In genomic region chr17:75832164-75832651, GRCh38 we compare ENCODE assay signal across 9 cellular contexts. TPM values are rescaled to one million over a fixed set of nuclear protein-coding genes. Genes with fewer than 3 reads are reported as not detected.
A peak's percentile ranks its signal among the peaks of the same experiment; 100 is the strongest.
DNase-seq lines count a peak whose midpoint lies in the region; ATAC-seq and TF ChIP-seq lines count a peak whose summit lies in the region.
"Had no signal": no experiment of that assay in that cellular context is flagged by ENCODE, and none has a peak within 500 bp of the region (broad histone marks: within the 10 kb centered on the region; RNA-seq: fewer than 3 reads in every experiment).

No MANE protein-coding gene starts in this region.

- peak overlapping the region; percentile 67 for H3K4me3 Mint-ChIP-seq in activated CD4-positive, alpha-beta memory T cell treated with anti-CD3 and anti-CD28 coated beads, Interleukin-2, amount 10 ng/mL, durations not matched to agents 7 days and 5 days

- no peaks in the 10 kb centered on the region for H3K27me3 Mint-ChIP-seq in activated CD4-positive, alpha-beta memory T cell treated with anti-CD3 and anti-CD28 coated beads, Interleukin-2, amount 10 ng/mL, durations not matched to agents 7 days and 5 days

- H3K27ac Mint-ChIP-seq in activated CD4-positive, alpha-beta memory T cell treated with anti-CD3 and anti-CD28 coated beads, Interleukin-2, amount 10 ng/mL, durations not matched to agents 7 days and 5 days = peak overlapping the region; percentile 94

- H3K4me3 ChIP-seq in fibroblast of pulmonary artery (replicated peaks; ENCODE audit: low read depth, low read length) (no peak overlapping the region), skin epidermis (no peak overlapping the region)
- H3K4me3 ChIP-seq: lung had no signal

- ATAC-seq in HG02623 (IDR thresholded peaks at IDR 0.05; ENCODE audit: unreplicated experiment) (no peak), GM18505 (IDR thresholded peaks at IDR 0.05; ENCODE audit: unreplicated experiment) (no peak), GM18861 (IDR thresholded peaks at IDR 0.05; ENCODE audit: unreplicated experiment) (no peak)

- H3K27ac ChIP-seq in skin epidermis = peak overlapping the region in 20 of 21 experiments; percentile 31 to 86 (median 68)

- no peaks in the 10 kb centered on the region for H3K9me3 Mint-ChIP-seq in activated CD4-positive, alpha-beta memory T cell treated with anti-CD3 and anti-CD28 coated beads, Interleukin-2, amount 10 ng/mL, durations not matched to agents 7 days and 5 days

- peaks cover 50% of the 10 kb centered on the region for H3K4me1 Mint-ChIP-seq in activated CD4-positive, alpha-beta memory T cell treated with anti-CD3 and anti-CD28 coated beads, Interleukin-2, amount 10 ng/mL, durations not matched to agents 7 days and 5 days

- H3K36me3 Mint-ChIP-seq in activated CD4-positive, alpha-beta memory T cell treated with anti-CD3 and anti-CD28 coated beads, Interleukin-2, amount 10 ng/mL, durations not matched to agents 7 days and 5 days (ENCODE audit: low read depth) = peaks cover 58% of the 10 kb centered on the region

- TF ChIP-seq POLR2A in GM18505 (IDR thresholded peaks at IDR 0.05; ENCODE audit: borderline replicate concordance, extremely low read depth, insufficient read depth, insufficient read length) = no peak

- CTCF ChIA-PET in activated CD4-positive, alpha-beta memory T cell treated with anti-CD3 and anti-CD28 coated beads, Interleukin-2, amount 10 ng/mL, durations not matched to agents 7 days and 5 days (lab: Charles Lee) = interaction anchor here (1.0 to 2.9 kb wide), 6 partner anchors 14 to 49 kb away, joined by 3 to 8 read pairs (median 3); partner anchors contain the start of gene WBP2

- DNase-seq in HT1080 (ENCODE audit: low read depth) = peak; percentile 94
- DNase-seq in activated CD4-positive, alpha-beta memory T cell treated with anti-CD3 and anti-CD28 coated beads, Interleukin-2, amount 10 ng/mL, durations not matched to agents 7 days and 5 days = peak; percentile 78
- DNase-seq in fibroblast of pulmonary artery (ENCODE audit: low read depth) = peak; percentile 60
- no peak for DNase-seq in 8988T

- POLR2A ChIA-PET in activated CD4-positive, alpha-beta memory T cell treated with anti-CD3 and anti-CD28 coated beads, Interleukin-2, amount 10 ng/mL, durations not matched to agents 7 days and 5 days (lab: Charles Lee) = interaction anchor here (1.0 to 15.1 kb wide), 16 partner anchors 8 to 522 kb away, joined by 3 to 190 read pairs (median 5); partner anchors contain the start of genes FBF1, GALK1, PRPSAP1 and RECQL5

- no peak for TF ChIP-seq CTCF in fibroblast of pulmonary artery (IDR thresholded peaks at IDR 0.05; ENCODE audit: low read length, missing control alignments)

RNA-seq across cellular contexts. Expression of gene UNC13D, which starts 12.0 kb away (rescaled TPM):
- 2.7 TPM in 2 replicates for total RNA-seq in HT1080 (2014; rRNA removed; shearing (Covaris generic))
- polyA plus RNA-seq in HT1080 (2015; cell fraction: cytosol; rRNA removed) = 1.7 and 2.1 TPM in 2 replicates
- polyA plus RNA-seq in HT1080 (2015; cell fraction: nucleus; rRNA removed) = 4.5 TPM in 2 replicates
- total RNA-seq in activated CD4-positive, alpha-beta memory T cell treated with anti-CD3 and anti-CD28 coated beads, Interleukin-2, amount 10 ng/mL, durations not matched to agents 7 days and 5 days = 100 to 1,000 TPM; 179 to 190 TPM

RNA-seq across cellular contexts. Expression of gene WBP2, which starts 22.9 kb away (rescaled TPM):
- total RNA-seq in HT1080 (2014; rRNA removed; shearing (Covaris generic)) = 26.1 and 38.3 TPM in 2 replicates
- 66.4 and 73.4 TPM in 2 replicates for polyA plus RNA-seq in HT1080 (2015; cell fraction: cytosol; rRNA removed)
- 79.3 and 101 TPM in 2 replicates for polyA plus RNA-seq in HT1080 (2015; cell fraction: nucleus; rRNA removed)
- total RNA-seq in activated CD4-positive, alpha-beta memory T cell treated with anti-CD3 and anti-CD28 coated beads, Interleukin-2, amount 10 ng/mL, durations not matched to agents 7 days and 5 days = 100 to 1,000 TPM; 107 to 114 TPM

RNA-seq across cellular contexts. Expression of gene TRIM47, which starts 46.2 kb away (rescaled TPM):
- 22.7 and 26.6 TPM in 2 replicates for total RNA-seq in HT1080 (2014; rRNA removed; shearing (Covaris generic))
- 9.6 and 12.6 TPM in 2 replicates for polyA plus RNA-seq in HT1080 (2015; cell fraction: cytosol; rRNA removed)
- 13.6 and 17.1 TPM in 2 replicates for polyA plus RNA-seq in HT1080 (2015; cell fraction: nucleus; rRNA removed)
- total RNA-seq in activated CD4-positive, alpha-beta memory T cell treated with anti-CD3 and anti-CD28 coated beads, Interleukin-2, amount 10 ng/mL, durations not matched to agents 7 days and 5 days = 10 to 100 TPM; 31.9 to 33.8 TPM

RNA-seq across cellular contexts. Expression of gene UNK, which starts 47.6 kb away (rescaled TPM):
- 26.3 and 26.8 TPM in 2 replicates for total RNA-seq in HT1080 (2014; rRNA removed; shearing (Covaris generic))
- polyA plus RNA-seq in HT1080 (2015; cell fraction: cytosol; rRNA removed) = 27.9 and 34.9 TPM in 2 replicates
- polyA plus RNA-seq in HT1080 (2015; cell fraction: nucleus; rRNA removed) = 25.1 and 29.0 TPM in 2 replicates
- 10 to 100 TPM; 26.1 TPM for total RNA-seq in activated CD4-positive, alpha-beta memory T cell treated with anti-CD3 and anti-CD28 coated beads, Interleukin-2, amount 10 ng/mL, durations not matched to agents 7 days and 5 days

Comparison
In these comparisons a context has a peak if more than half of its experiments do, and no peak if none do; other contexts are left out.
1. RNA of gene UNC13D, which starts 12.0 kb away (total RNA-seq): 179 to 190 TPM in activated CD4-positive, alpha-beta memory T cell treated with anti-CD3 and anti-CD28 coated beads, Interleukin-2, amount 10 ng/mL, durations not matched to agents 7 days and 5 days; 2.7 TPM in HT1080; every median in the first group is over 10 times any median in the second.